In the genomic region with DNA sequence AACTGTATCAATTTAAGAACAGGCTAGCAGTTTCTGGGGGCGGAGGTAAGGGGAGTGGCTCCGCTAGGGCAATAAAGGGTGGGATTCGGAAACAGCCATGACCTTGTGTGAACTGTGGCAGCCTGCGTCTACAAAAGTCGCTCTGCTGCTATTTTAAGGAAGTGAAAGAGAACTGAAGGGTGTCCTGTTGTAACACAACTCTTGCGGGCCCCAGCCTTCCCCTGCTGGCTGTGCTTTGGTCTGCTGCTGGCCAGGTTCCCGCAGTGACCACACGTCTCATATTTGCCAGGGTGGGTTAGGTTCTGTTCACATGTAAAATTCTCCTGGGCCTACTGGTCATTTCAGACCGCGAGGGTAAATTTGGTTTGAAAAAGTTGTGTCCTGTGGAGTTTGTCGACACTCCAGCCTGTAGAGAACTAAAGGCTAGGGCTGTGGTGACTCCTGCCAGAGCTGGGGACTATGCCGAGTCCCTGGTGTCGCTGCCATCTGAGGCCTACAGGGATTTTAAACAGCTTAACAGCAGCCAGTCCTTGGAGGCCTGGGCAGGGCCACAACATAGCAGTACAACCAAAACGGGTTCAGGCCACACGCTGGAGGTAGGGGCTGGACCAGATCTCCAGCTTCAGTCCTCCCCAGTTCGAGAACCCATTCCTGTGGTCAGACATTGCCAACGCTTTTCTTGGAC, we compare ENCODE assay signal across 8 cellular contexts. TPM values are rescaled to one million over a fixed set of nuclear protein-coding genes. Genes with fewer than 3 reads are reported as not detected.
DNase-seq lines count a peak whose midpoint lies in the region; ATAC-seq, FAIRE-seq and TF ChIP-seq lines count a peak whose summit lies in the region.

No MANE protein-coding gene starts in this region.

- FAIRE-seq in GM12891 (lab: Jason Lieb, UNC) = peak; percentile 94

- peak; percentile 68; the same call in 1 of the 2 replicates for TF ChIP-seq POLR2A in GM12891 (IDR thresholded peaks at IDR 0.05; ENCODE audit: low read depth, low read length)

- H3K4me1 ChIP-seq in iPS DF 6.9 (ENCODE audit: control insufficient read depth, insufficient read depth, low read length) = peaks cover 3% of the 10 kb centered on the region

- no peaks in the 10 kb centered on the region for H3K36me3 ChIP-seq in iPS DF 6.9 (ENCODE audit: control insufficient read depth, insufficient read depth, low read length)

- DNase-seq in GM12891 (ENCODE audit: insufficient read length, low spot score) (peak; percentile 52), LHCN-M2 (ENCODE audit: low read depth) (peak; percentile 7), anterior cingulate cortex (lab: John Stamatoyannopoulos, UW) (peak in 44 of 58 donors; percentile 17 to 79 (median 56)), iPS DF 6.9 (ENCODE audit: low read depth, low spot score) (no peak), skeletal muscle cell (ENCODE audit: low read depth) (no peak), amniotic stem cell (lab: John Stamatoyannopoulos, UW) (no peak), DMS114 treated with DMSO at 0.1 percent for 48 hours (lab: John Stamatoyannopoulos, UW; ENCODE audit: unreplicated experiment) (no peak)

- no peaks in the 10 kb centered on the region for H3K9me3 ChIP-seq in iPS DF 6.9 (ENCODE audit: control insufficient read depth, insufficient read depth, low read length)

- ATAC-seq in GM21717 (IDR thresholded peaks at IDR 0.05; ENCODE audit: unreplicated experiment) = peak; percentile 65

- WGBS in iPS DF 6.9 (ENCODE audit: insufficient coverage, insufficient read length) = no CpG with 5 or more reads among the region's 17 CpGs

- H3K4me3 ChIP-seq in iPS DF 6.9 (ENCODE audit: low read length) (peak overlapping the region; percentile 86; the same call in 1 of the 2 replicates), skeletal muscle cell (ENCODE audit: low read depth, low read length) (peak overlapping the region; percentile 64)

- H3K27me3 ChIP-seq in iPS DF 6.9 (ENCODE audit: control insufficient read depth, insufficient read depth, low read length) = peaks cover 5% of the 10 kb centered on the region; the same call in 1 of the 2 replicates

- no peak overlapping the region for H3K27ac ChIP-seq in iPS DF 6.9 (ENCODE audit: low read length)

TF ChIP-seq in GM12891, 5 proteins besides CTCF, POLR2A, EP300 and RAD21:
- TF ChIP-seq SPI1 (IDR thresholded peaks at IDR 0.05; ENCODE audit: low read depth, low read length) (peak; percentile 99), POU2F2 (IDR thresholded peaks at IDR 0.05; ENCODE audit: low read depth, low read length) (peak; percentile 36; the same call in 1 of the 2 replicates), POLR2AphosphoS5 (IDR thresholded peaks at IDR 0.05; ENCODE audit: low read depth, low read length) (peak; percentile 28; the same call in 1 of the 2 replicates), PAX5 (IDR thresholded peaks at IDR 0.05; ENCODE audit: insufficient read depth, low read length, severe bottlenecking) (peak; percentile 22), TAF1 (IDR thresholded peaks at IDR 0.05; ENCODE audit: low read depth, low read length) (no peak; the same call in 1 of the 2 replicates)

RNA-seq across cellular contexts. Expression of a gene that starts 1.1 kb away (rescaled TPM):
- 32.9 TPM for polyA plus RNA-seq in GM12891 (2012; ENCODE audit: low read depth, missing spikeins)
- 4.7 and 5.0 TPM in 2 replicates for total RNA-seq in LHCN-M2 (2014; rRNA removed)
- 10.8 TPM for polyA plus RNA-seq in LHCN-M2 (2012)

RNA-seq across cellular contexts. Expression of a gene that starts 27.4 kb away (rescaled TPM):
- polyA plus RNA-seq in GM12891 (2012; ENCODE audit: low read depth, missing spikeins) = 0.14 TPM
- total RNA-seq in LHCN-M2 (2014; rRNA removed) = not detected in 2 replicates
- polyA plus RNA-seq in LHCN-M2 (2012) = not detected

Comparison
In these comparisons a context has a peak if more than half of its experiments do, and no peak if none do; other contexts are left out.
1. DNase-seq: peak in GM12891 (single experiment), LHCN-M2 (single experiment) and anterior cingulate cortex (44 of 58); none in iPS DF 6.9 (single experiment), skeletal muscle cell (single experiment), amniotic stem cell (single experiment) and DMS114 treated with DMSO at 0.1 percent for 48 hours (single experiment).